In the genomic region with DNA sequence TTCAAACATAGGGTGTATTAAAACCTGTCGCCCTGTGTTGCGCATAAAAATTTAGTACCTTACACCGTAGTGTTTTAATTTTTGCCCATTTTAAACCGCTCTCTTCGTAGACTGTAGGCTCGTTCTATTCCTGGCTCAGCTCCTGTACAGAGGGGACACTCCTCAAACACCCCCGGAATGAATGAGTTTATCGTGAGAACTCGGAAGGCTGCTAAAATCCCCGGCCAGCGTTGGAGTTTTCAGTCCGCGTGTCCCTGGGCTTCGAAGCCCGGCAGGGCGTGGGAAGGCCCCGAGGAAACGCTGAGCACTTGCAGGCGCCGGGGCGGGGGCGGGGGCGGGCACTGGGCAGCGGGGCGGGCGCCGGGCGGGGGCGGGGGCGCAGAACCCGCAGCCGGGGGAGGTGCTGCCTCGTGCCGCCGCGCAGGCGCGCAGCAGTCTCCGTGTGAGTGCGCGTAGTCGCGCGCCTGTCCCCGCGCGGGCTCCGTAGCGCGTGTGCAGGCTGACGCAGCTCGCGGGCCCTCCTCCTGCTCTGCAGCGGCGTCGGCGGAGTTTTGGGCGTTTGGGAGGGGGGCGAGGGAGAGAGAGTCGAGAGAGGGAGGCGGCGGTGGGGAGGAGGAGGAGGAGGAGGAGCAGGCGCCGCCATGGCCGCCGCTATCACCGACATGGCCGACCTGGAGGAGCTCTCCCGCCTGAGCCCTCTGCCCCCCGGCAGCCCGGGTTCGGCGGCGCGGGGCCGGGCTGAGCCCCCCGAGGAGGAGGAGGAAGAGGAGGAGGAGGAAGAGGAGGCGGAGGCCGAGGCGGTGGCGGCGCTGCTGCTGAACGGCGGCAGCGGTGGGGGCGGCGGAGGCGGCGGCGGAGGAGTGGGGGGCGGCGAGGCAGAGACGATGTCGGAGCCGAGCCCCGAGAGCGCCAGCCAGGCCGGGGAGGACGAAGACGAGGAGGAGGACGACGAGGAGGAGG, we compare ENCODE assay signal across 8 cellular contexts. TPM values are rescaled to one million over a fixed set of nuclear protein-coding genes. Genes with fewer than 3 reads are reported as not detected.
DNase-seq lines count a peak whose midpoint lies in the region; ATAC-seq, FAIRE-seq and TF ChIP-seq lines count a peak whose summit lies in the region.

A gene with protein sequence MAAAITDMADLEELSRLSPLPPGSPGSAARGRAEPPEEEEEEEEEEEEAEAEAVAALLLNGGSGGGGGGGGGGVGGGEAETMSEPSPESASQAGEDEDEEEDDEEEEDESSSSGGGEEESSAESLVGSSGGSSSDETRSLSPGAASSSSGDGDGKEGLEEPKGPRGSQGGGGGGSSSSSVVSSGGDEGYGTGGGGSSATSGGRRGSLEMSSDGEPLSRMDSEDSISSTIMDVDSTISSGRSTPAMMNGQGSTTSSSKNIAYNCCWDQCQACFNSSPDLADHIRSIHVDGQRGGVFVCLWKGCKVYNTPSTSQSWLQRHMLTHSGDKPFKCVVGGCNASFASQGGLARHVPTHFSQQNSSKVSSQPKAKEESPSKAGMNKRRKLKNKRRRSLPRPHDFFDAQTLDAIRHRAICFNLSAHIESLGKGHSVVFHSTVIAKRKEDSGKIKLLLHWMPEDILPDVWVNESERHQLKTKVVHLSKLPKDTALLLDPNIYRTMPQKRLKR (plus strand): TSS at position 434 of the 960 bp plus-strand sequence. CDS start 208 bp downstream, at position 642.

- peak within 1 kb of the TSS; percentile 55; the same call in 1 of the 2 replicates for H3K27ac ChIP-seq in ACC112 (ENCODE audit: low read depth, low read length)

- H3K9me3 Mint-ChIP-seq in WTC11 (no peaks in the 10 kb centered on the region), immature natural killer cell (no peaks in the 10 kb centered on the region)

- peaks cover 9% of the 10 kb centered on the region for H3K4me1 ChIP-seq in ACC112 (ENCODE audit: control insufficient read depth, insufficient read depth, low read length, unreplicated experiment)

- POLR2A ChIA-PET in WTC11 (lab: Charles Lee): interaction anchor here (0.7 to 1.3 kb wide), 3 partner anchors 14 to 212 kb away, joined by 3 to 5 read pairs (median 3); no protein-coding TSS in a partner anchor

- H3K27ac Mint-ChIP-seq in WTC11: peak within 1 kb of the TSS; percentile 95
- peak within 1 kb of the TSS; percentile 94 to 98 (median 97) for H3K27ac Mint-ChIP-seq in immature natural killer cell

- H3K4me1 Mint-ChIP-seq in WTC11 (peaks cover 60% of the 10 kb centered on the region), immature natural killer cell (peaks cover 52 to 85% of the 10 kb centered on the region in 2 donors)

- H3K27me3 ChIP-seq in ACC112 (ENCODE audit: insufficient read depth, low read length) (no peaks in the 10 kb centered on the region), bronchial epithelial cell (ENCODE audit: control insufficient read depth, insufficient read depth, low read length) (no peaks in the 10 kb centered on the region)

- H3K36me3 Mint-ChIP-seq in WTC11 (peaks cover 26% of the 10 kb centered on the region), immature natural killer cell (peaks cover 0 to 3% (median 0%) of the 10 kb centered on the region in 3 donors)

- FAIRE-seq in bronchial epithelial cell (lab: Jason Lieb, UNC): no peak

- no peak for TF ChIP-seq CTCF in WTC11 (IDR thresholded peaks at IDR 0.05)
- TF ChIP-seq CTCF in bronchial epithelial cell (IDR thresholded peaks at IDR 0.05; ENCODE audit: insufficient read depth, low read length, severe bottlenecking): no peak

- DNase-seq in NCI-H2227 treated with DMSO at 0.1 percent for 48 hours (lab: John Stamatoyannopoulos, UW) (peak; percentile 74), WTC11 (ENCODE audit: low spot score) (peak; percentile 83), bronchial epithelial cell (ENCODE audit: low read depth) (peak; percentile 83), immature natural killer cell (peak; percentile 92 to 95 (median 92)), smooth muscle cell of the brain vasculature (ENCODE audit: low read depth, low spot score) (peak; percentile 84)

- H3K4me3 Mint-ChIP-seq in WTC11 (peak within 1 kb of the TSS; percentile 99), immature natural killer cell (peak within 1 kb of the TSS; percentile 93 to 99 (median 99))

- peak within 1 kb of the TSS; percentile 92 for H2AFZ ChIP-seq in ACC112 (ENCODE audit: low read length, unreplicated experiment)

- ATAC-seq in GM18867 (IDR thresholded peaks at IDR 0.05; ENCODE audit: unreplicated experiment) (peak; percentile 83), HG03097 (IDR thresholded peaks at IDR 0.05; ENCODE audit: low FRiP score, unreplicated experiment) (peak; percentile 85), WTC11 (peak; percentile 69)

- H3K79me2 ChIP-seq in ACC112 (ENCODE audit: control insufficient read depth, insufficient read depth, low read length, unreplicated experiment): peaks cover 45% of the 10 kb centered on the region

- H3K36me3 ChIP-seq in ACC112 (ENCODE audit: insufficient read depth, low read length) (peaks cover 8% of the 10 kb centered on the region; the same call in 1 of the 2 replicates), bronchial epithelial cell (ENCODE audit: control insufficient read depth, insufficient read depth, low read length) (no peaks in the 10 kb centered on the region)

- peak within 1 kb of the TSS; percentile 93 for H3K4me3 ChIP-seq in ACC112 (ENCODE audit: low read depth, low read length)
- peak within 1 kb of the TSS; percentile 98 for H3K4me3 ChIP-seq in bronchial epithelial cell (ENCODE audit: low read depth, low read length)

- no peaks in the 10 kb centered on the region; the same call in 1 of the 2 replicates for H3K27me3 Mint-ChIP-seq in WTC11 (ENCODE audit: low read depth)
- H3K27me3 Mint-ChIP-seq in immature natural killer cell (ENCODE audit: low read depth in 3 of 3): peaks cover 10 to 22% (median 21%) of the 10 kb centered on the region in 3 donors

- CTCF ChIA-PET in WTC11 (lab: Charles Lee): interaction anchor here (1.1 kb wide), 1 partner anchor 28 kb away, joined by 3 read pairs; no protein-coding TSS in a partner anchor

TF ChIP-seq in WTC11, 78 proteins besides CTCF, POLR2A, EP300 and RAD21 (continues in another document):
- TF ChIP-seq GTF2I (CRISPR knock-in tag; conservative IDR thresholded peaks at IDR 0.05) (no peak), SP1 (CRISPR knock-in tag; conservative IDR thresholded peaks at IDR 0.05) (peak; percentile 88), CREM (CRISPR knock-in tag; IDR thresholded peaks at IDR 0.05) (no peak), NFE2L1 (CRISPR knock-in tag; IDR thresholded peaks at IDR 0.05) (0 out of 2 replicates have a peak, but pooled peaks have one; percentile 52), MXD4 (CRISPR knock-in tag; IDR thresholded peaks at IDR 0.05; ENCODE audit: borderline replicate concordance) (no peak), IRF2 (CRISPR knock-in tag; IDR thresholded peaks at IDR 0.05; ENCODE audit: borderline replicate concordance, low read depth) (no peak), ZBTB21 (CRISPR knock-in tag; IDR thresholded peaks at IDR 0.05; ENCODE audit: borderline replicate concordance) (peak; percentile 58; the same call in 1 of the 2 replicates), ZNF138 (CRISPR knock-in tag; conservative IDR thresholded peaks at IDR 0.05) (peak; percentile 78; the same call in 1 of the 2 replicates), JAZF1 (CRISPR knock-in tag; IDR thresholded peaks at IDR 0.05) (no peak), JUN (CRISPR knock-in tag; IDR thresholded peaks at IDR 0.05) (peak; percentile 72)
- TF ChIP-seq, protein P1, sequence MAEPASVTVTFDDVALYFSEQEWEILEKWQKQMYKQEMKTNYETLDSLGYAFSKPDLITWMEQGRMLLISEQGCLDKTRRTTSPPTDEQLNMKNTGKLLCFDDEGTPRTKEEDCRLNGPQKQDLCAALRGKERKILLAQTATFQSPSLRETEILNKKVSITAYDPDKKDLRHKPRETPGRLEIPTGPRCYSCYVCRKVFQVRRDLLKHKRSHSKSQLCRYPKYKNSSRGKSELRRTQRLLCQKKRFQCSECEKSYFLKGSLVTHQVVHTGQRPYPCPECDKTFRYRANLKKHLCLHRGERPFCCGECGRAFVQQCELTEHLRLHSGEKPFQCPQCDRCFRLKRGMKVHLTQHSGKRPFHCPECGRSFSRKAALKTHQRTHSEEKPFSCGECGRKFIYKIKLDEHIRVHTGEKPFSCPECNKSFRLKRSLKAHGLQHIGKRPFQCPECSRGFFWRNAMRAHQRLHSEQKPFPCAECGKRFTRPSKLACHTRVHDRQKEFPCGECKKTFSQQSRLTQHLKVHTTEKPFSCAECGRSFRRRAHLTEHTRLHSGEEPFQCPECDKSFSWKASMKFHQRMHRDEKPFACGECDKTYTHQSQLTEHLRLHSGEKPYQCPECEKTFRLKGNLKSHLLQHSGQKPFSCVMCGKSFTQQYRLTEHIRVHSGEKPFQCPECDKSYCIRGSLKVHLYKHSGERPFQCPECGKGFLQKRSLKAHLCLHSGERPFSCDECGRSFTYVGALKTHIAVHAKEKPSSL (CRISPR knock-in tag; conservative IDR thresholded peaks at IDR 0.05): no peak
- TF ChIP-seq, protein P2, sequence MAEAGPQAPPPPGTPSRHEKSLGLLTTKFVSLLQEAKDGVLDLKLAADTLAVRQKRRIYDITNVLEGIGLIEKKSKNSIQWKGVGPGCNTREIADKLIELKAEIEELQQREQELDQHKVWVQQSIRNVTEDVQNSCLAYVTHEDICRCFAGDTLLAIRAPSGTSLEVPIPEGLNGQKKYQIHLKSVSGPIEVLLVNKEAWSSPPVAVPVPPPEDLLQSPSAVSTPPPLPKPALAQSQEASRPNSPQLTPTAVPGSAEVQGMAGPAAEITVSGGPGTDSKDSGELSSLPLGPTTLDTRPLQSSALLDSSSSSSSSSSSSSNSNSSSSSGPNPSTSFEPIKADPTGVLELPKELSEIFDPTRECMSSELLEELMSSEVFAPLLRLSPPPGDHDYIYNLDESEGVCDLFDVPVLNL (CRISPR knock-in tag; IDR thresholded peaks at IDR 0.05; ENCODE audit: borderline replicate concordance, low read depth): no peak; the same call in none of the 2 replicates
- TF ChIP-seq, protein P3, sequence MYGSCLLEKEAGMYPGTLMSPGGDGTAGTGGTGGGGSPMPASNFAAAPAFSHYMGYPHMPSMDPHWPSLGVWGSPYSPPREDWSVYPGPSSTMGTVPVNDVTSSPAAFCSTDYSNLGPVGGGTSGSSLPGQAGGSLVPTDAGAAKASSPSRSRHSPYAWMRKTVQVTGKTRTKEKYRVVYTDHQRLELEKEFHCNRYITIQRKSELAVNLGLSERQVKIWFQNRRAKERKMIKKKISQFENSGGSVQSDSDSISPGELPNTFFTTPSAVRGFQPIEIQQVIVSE (CRISPR knock-in tag; IDR thresholded peaks at IDR 0.05; ENCODE audit: borderline replicate concordance): no peak

RNA-seq across cellular contexts. Expression of the gene that starts here (rescaled TPM):
- total RNA-seq in WTC11 (2021) (61.9 to 69.9 TPM (median 65.9 TPM) in 3 replicates), bronchial epithelial cell (12.6 and 18.2 TPM in 2 replicates)
- 10 to 100 TPM in 2 of 3 donors, 1 to 10 TPM in 1; 5.4 to 14.9 (median 11.8) TPM for polyA plus RNA-seq in immature natural killer cell

Comparison
In these comparisons a context has a peak if more than half of its experiments do, and no peak if none do; other contexts are left out.
1. Peak in every context shown above with its lines: DNase-seq, ATAC-seq, H3K4me3 ChIP-seq and H3K27ac ChIP-seq.